In the genomic region with DNA sequence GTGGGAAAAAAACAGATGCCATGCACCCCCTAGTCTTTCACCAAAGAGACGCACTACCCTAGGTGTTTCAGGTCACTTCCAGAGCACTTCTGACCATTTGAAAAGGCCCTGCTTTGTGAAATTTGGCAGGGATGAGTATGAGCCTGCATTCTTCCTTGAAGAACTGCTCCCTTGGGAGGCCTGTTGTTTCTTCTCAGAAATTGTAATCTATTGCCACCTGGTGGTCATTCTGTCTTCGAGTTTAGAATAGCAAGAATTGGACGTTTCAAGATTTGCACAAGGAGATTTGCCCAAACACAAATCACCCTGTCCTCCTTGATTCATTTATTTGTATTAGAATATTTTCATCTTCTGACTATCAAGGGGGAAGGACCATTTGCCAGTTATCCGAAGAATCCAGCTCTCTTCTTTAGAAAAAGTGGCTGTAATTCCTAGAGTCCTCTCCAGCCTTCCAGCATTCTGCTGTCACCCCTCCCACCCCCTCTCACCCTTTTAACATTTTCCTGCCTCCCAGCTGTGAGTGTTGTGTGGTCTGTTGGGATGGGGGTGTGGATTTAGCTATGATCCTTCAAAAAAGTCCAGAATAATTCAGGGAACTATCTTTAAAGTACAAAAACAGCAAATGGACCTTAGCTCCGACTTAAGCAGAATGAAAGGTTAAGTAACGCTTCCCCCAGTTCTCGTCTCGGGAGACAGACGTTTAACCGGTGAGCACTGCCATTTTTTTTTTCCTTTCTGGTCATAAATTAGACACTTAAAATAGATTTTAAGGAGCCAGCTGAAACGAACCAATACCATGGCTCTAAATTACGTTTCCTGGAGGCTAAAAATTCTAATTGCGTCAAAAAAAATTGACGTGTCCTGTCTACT, we compare ENCODE assay signal across 1 cellular context.
TF ChIP-seq lines count a peak whose summit lies in the region.

No MANE protein-coding gene starts in this region.

TF ChIP-seq in GM12878, 131 proteins besides CTCF, POLR2A, EP300 and RAD21:
- TF ChIP-seq MEF2B (IDR thresholded peaks at IDR 0.05; ENCODE audit: partially characterized antibody, poor library complexity, severe bottlenecking) (peak; percentile 95), NFYA (IDR thresholded peaks at IDR 0.05; ENCODE audit: borderline replicate concordance, low read depth, low read length) (no peak), SMC3 (IDR thresholded peaks at IDR 0.05; ENCODE audit: borderline replicate concordance, low read length) (peak; percentile 93; the same call in 1 of the 2 replicates), YY1 (IDR thresholded peaks at IDR 0.05; ENCODE audit: low read depth, low read length) (0 out of 2 replicates have a peak, but pooled peaks have one; percentile 10), SRF (IDR thresholded peaks at IDR 0.05; ENCODE audit: low read depth in 2 of 2, low read length in 2 of 2) (no peak), TCF12 (IDR thresholded peaks at IDR 0.05; ENCODE audit: low read depth, low read length) (no peak)
- TF ChIP-seq, protein P1, sequence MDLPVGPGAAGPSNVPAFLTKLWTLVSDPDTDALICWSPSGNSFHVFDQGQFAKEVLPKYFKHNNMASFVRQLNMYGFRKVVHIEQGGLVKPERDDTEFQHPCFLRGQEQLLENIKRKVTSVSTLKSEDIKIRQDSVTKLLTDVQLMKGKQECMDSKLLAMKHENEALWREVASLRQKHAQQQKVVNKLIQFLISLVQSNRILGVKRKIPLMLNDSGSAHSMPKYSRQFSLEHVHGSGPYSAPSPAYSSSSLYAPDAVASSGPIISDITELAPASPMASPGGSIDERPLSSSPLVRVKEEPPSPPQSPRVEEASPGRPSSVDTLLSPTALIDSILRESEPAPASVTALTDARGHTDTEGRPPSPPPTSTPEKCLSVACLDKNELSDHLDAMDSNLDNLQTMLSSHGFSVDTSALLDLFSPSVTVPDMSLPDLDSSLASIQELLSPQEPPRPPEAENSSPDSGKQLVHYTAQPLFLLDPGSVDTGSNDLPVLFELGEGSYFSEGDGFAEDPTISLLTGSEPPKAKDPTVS (IDR thresholded peaks at IDR 0.05; ENCODE audit: low read depth, low read length) = no peak
